12 cellular contexts compared by ENCODE assay signal in the genomic region with DNA sequence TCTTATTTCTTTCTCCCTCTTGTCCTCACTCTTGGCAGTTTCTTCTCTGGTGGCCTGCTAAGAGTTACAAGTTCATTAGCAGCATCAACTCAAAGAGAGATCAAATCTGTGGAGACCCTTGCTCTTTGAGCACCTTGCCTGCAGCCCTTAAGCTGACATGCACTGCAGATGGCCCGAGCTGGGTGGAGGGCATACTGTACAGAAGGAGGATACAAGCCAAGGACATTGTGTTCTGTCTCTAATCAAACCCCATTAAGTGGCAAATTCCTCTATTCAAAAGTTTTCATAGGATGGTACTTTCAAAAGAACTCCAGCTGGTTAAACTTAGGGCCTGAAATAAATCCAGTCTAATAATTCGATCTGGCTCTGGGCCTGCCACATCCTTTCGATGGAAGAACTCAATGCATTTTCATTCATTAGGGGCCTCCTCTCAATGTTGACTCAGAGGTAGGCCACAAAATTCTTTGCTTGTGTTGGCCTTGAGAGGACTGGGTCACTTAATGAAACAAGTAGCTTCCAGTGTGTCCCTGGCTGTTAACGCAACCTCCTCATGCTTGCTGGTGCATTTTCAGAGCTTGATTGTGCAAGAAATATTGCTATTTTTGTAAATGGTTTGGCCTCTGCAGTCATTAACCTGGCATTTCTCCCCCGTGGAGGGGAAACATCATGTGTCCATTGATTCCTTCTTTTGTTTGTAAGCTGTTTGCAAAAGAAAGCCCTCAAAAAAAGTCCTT.
A peak's percentile ranks its signal among the peaks of the same experiment; 100 is the strongest.
DNase-seq lines count a peak whose midpoint lies in the region; ATAC-seq and TF ChIP-seq lines count a peak whose summit lies in the region.
"Had no signal": no experiment of that assay in that cellular context is flagged by ENCODE, and none has a peak within 500 bp of the region (broad histone marks: within the 10 kb centered on the region; RNA-seq: fewer than 3 reads in every experiment).

No MANE protein-coding gene starts in this region.

- DNase-seq in EH (ENCODE audit: low read depth) = peak; percentile 95
- DNase-seq in adipocyte (ENCODE audit: low read depth) = peak; percentile 78
- DNase-seq in Right ventricle myocardium superior = peak; percentile 44
- DNase-seq in pons (ENCODE audit: low spot score) = peak; percentile 60
- DNase-seq in NCI-H748 treated with DMSO at 0.1 percent for 48 hours (lab: John Stamatoyannopoulos, UW) = no peak
- DNase-seq in activated naive CD8-positive, alpha-beta T cell treated with anti-CD3 and anti-CD28 coated beads, Interleukin-2, amount 50 U/mL, for 24 hours = no peak
- DNase-seq in stomach = no peak
- DNase-seq: activated CD4-positive, alpha-beta memory T cell treated with anti-CD3 and anti-CD28 coated beads for 36 hours; COR-L47; Kasumi-1 had no signal

- ATAC-seq in Right ventricle myocardium superior (ENCODE audit: poor library complexity) (peak; percentile 92), HG02623 (IDR thresholded peaks at IDR 0.05; ENCODE audit: unreplicated experiment) (no peak)
- no peak for ATAC-seq in activated naive CD8-positive, alpha-beta T cell treated with anti-CD3 and anti-CD28 coated beads, Interleukin-2, amount 50 U/mL, for 24 hours

- no peak overlapping the region for H3K27ac Mint-ChIP-seq in activated naive CD8-positive, alpha-beta T cell treated with anti-CD3 and anti-CD28 coated beads, Interleukin-2, amount 50 U/mL, for 24 hours
- H3K27ac Mint-ChIP-seq: activated CD4-positive, alpha-beta memory T cell treated with anti-CD3 and anti-CD28 coated beads for 36 hours had no signal

- peaks cover 4% of the 10 kb centered on the region for H3K9me3 Mint-ChIP-seq in activated naive CD8-positive, alpha-beta T cell treated with anti-CD3 and anti-CD28 coated beads, Interleukin-2, amount 50 U/mL, for 24 hours
- H3K9me3 Mint-ChIP-seq: activated CD4-positive, alpha-beta memory T cell treated with anti-CD3 and anti-CD28 coated beads for 36 hours had no signal

- H3K36me3 Mint-ChIP-seq in activated naive CD8-positive, alpha-beta T cell treated with anti-CD3 and anti-CD28 coated beads, Interleukin-2, amount 50 U/mL, for 24 hours (ENCODE audit: low read depth) = no peaks in the 10 kb centered on the region
- H3K36me3 Mint-ChIP-seq: activated CD4-positive, alpha-beta memory T cell treated with anti-CD3 and anti-CD28 coated beads for 36 hours had no signal

- no peak for TF ChIP-seq CTCF in stomach (IDR thresholded peaks at IDR 0.05)

- H3K4me1 Mint-ChIP-seq in activated naive CD8-positive, alpha-beta T cell treated with anti-CD3 and anti-CD28 coated beads, Interleukin-2, amount 50 U/mL, for 24 hours = no peaks in the 10 kb centered on the region

- H3K27ac ChIP-seq in stomach = peak overlapping the region in 2 of 5 donors; percentile 1 to 4
- H3K27ac ChIP-seq: Peyer's patch had no signal

- 44 to 64% (median 58%) methylated on average over 5 of the region's 5 CpGs for WGBS in stomach, 5 donors

- H3K36me3 ChIP-seq in adipocyte (ENCODE audit: control insufficient read depth, insufficient read depth, low read length, severe bottlenecking) (no peaks in the 10 kb centered on the region), stomach (no peaks in the 10 kb centered on the region)
- H3K36me3 ChIP-seq: Peyer's patch had no signal

- H3K9me3 ChIP-seq in adipocyte (ENCODE audit: control insufficient read depth, low read length) = no peaks in the 10 kb centered on the region
- no peaks in the 10 kb centered on the region for H3K9me3 ChIP-seq in stomach
- H3K9me3 ChIP-seq: Peyer's patch had no signal

- H3K4me3 ChIP-seq in adipocyte (ENCODE audit: low read length) (no peak overlapping the region), stomach (no peak overlapping the region)
- H3K4me3 ChIP-seq: Peyer's patch had no signal

- H3K27me3 Mint-ChIP-seq in activated naive CD8-positive, alpha-beta T cell treated with anti-CD3 and anti-CD28 coated beads, Interleukin-2, amount 50 U/mL, for 24 hours = peaks cover 2% of the 10 kb centered on the region

- no peak overlapping the region for H3K9ac ChIP-seq in adipocyte (ENCODE audit: low read length)

- no peak for TF ChIP-seq EP300 in stomach (IDR thresholded peaks at IDR 0.05)

- intact Hi-C loops in Right ventricle myocardium superior (cut with DNase I) (no loop called here), stomach (cut with DNase I; ENCODE audit: low total_unique reads) (no loop called here)

- H3K27me3 ChIP-seq in adipocyte (replicated peaks; ENCODE audit: control insufficient read depth, insufficient read depth, low read length) (no peaks in the 10 kb centered on the region), stomach (no peaks in the 10 kb centered on the region)
- H3K27me3 ChIP-seq: Peyer's patch had no signal

- H3K4me3 Mint-ChIP-seq in activated naive CD8-positive, alpha-beta T cell treated with anti-CD3 and anti-CD28 coated beads, Interleukin-2, amount 50 U/mL, for 24 hours = no peak overlapping the region
- H3K4me3 Mint-ChIP-seq: activated CD4-positive, alpha-beta memory T cell treated with anti-CD3 and anti-CD28 coated beads for 36 hours had no signal

- TF ChIP-seq POLR2A in stomach (IDR thresholded peaks at IDR 0.05) = no peak

- H3K4me1 ChIP-seq in adipocyte (ENCODE audit: control insufficient read depth, insufficient read depth, low read length) (peaks cover 21% of the 10 kb centered on the region), stomach (peaks cover 0 to 15% (median 7%) of the 10 kb centered on the region in 4 donors)
- H3K4me1 ChIP-seq: Peyer's patch had no signal

Comparison
In these comparisons a context has a peak if more than half of its experiments do, and no peak if none do; other contexts are left out.
1. DNase-seq: peak in EH (single experiment), adipocyte (single experiment), Right ventricle myocardium superior (single experiment) and pons (single experiment); none in NCI-H748 treated with DMSO at 0.1 percent for 48 hours (single experiment), activated naive CD8-positive, alpha-beta T cell treated with anti-CD3 and anti-CD28 coated beads, Interleukin-2, amount 50 U/mL, for 24 hours (single experiment) and stomach (single experiment).